In genomic region chr3:192897005-192897404, GRCh38 we compare ENCODE assay signal across 33 cellular contexts. TPM values are rescaled to one million over a fixed set of nuclear protein-coding genes. Genes with fewer than 3 reads are reported as not detected.
DNase-seq lines count a peak whose midpoint lies in the region; ATAC-seq and TF ChIP-seq lines count a peak whose summit lies in the region.
"Had no signal": no experiment of that assay in that cellular context is flagged by ENCODE, and none has a peak within 500 bp of the region (broad histone marks: within the 10 kb centered on the region; RNA-seq: fewer than 3 reads in every experiment).

No MANE protein-coding gene starts in this region.

- peaks cover 71% of the 10 kb centered on the region for H3K4me1 Mint-ChIP-seq in activated CD4-positive, alpha-beta T cell treated with anti-CD3 and anti-CD28 coated beads, Interleukin-2, amount 10 ng/mL, durations not matched to agents 24 days and 14 days
- peaks cover 39% of the 10 kb centered on the region for H3K4me1 Mint-ChIP-seq in activated CD4-positive, alpha-beta T cell treated with anti-CD3 and anti-CD28 coated beads for 36 hours

- peaks cover 8% of the 10 kb centered on the region for H3K9me3 Mint-ChIP-seq in activated CD4-positive, alpha-beta T cell treated with anti-CD3 and anti-CD28 coated beads, Interleukin-2, amount 10 ng/mL, durations not matched to agents 24 days and 14 days
- peaks cover 3% of the 10 kb centered on the region for H3K9me3 Mint-ChIP-seq in activated CD4-positive, alpha-beta T cell treated with anti-CD3 and anti-CD28 coated beads for 36 hours (ENCODE audit: low read depth)
- H3K9me3 Mint-ChIP-seq: activated naive CD4-positive, alpha-beta T cell treated with anti-CD3 and anti-CD28 coated beads, Interleukin-2, amount 50 U/mL, for 24 hours; H9 had no signal

- no peak for TF ChIP-seq CTCF in Panc1 (IDR thresholded peaks at IDR 0.05)
- no peak for TF ChIP-seq CTCF in smooth muscle cell (IDR thresholded peaks at IDR 0.05; ENCODE audit: borderline replicate concordance, insufficient read depth, poor library complexity, severe bottlenecking)

- intact Hi-C loops in activated CD4-positive, alpha-beta T cell treated with anti-CD3 and anti-CD28 coated beads, Interleukin-2, amount 10 ng/mL, durations not matched to agents 24 days and 14 days (cut with micrococcal nuclease) = loop anchor here (10.0 kb wide), 1 partner anchor 698 kb away; the partner anchor contains the start of gene OPA1
- intact Hi-C loops in activated CD4-positive, alpha-beta T cell treated with anti-CD3 and anti-CD28 coated beads for 36 hours (cut with DNase I, micrococcal nuclease) = no loop called here
- intact Hi-C loops in Panc1 (cut with micrococcal nuclease; ENCODE audit: unreplicated experiment) = no loop called here

- H3K4me3 Mint-ChIP-seq in activated CD4-positive, alpha-beta T cell treated with anti-CD3 and anti-CD28 coated beads, Interleukin-2, amount 10 ng/mL, durations not matched to agents 24 days and 14 days = peak overlapping the region; percentile 34
- no peak overlapping the region for H3K4me3 Mint-ChIP-seq in activated CD4-positive, alpha-beta T cell treated with anti-CD3 and anti-CD28 coated beads for 36 hours
- H3K4me3 Mint-ChIP-seq: activated naive CD4-positive, alpha-beta T cell treated with anti-CD3 and anti-CD28 coated beads, Interleukin-2, amount 50 U/mL, for 24 hours; CD8-positive, alpha-beta T cell; H9 had no signal

- H3K9me3 ChIP-seq in Panc1 (ENCODE audit: control insufficient read depth, insufficient read depth, low read depth, low read length) = no peaks in the 10 kb centered on the region
- H3K9me3 ChIP-seq in smooth muscle cell (replicated peaks; ENCODE audit: low read depth) = no peaks in the 10 kb centered on the region
- H3K9me3 ChIP-seq: colonic mucosa, esophagus muscularis mucosa, heart right ventricle, tibial nerve had no signal

- peaks cover 68% of the 10 kb centered on the region for H3K79me2 ChIP-seq in smooth muscle cell (ENCODE audit: low read depth)

- BruUV-seq in Panc1 (replicated peaks; lab: Mats Ljungman, UMichigan) = no TSS peak

- H3K27ac Mint-ChIP-seq in activated CD4-positive, alpha-beta T cell treated with anti-CD3 and anti-CD28 coated beads, Interleukin-2, amount 10 ng/mL, durations not matched to agents 24 days and 14 days = peak overlapping the region; percentile 12
- H3K27ac Mint-ChIP-seq in activated CD4-positive, alpha-beta T cell treated with anti-CD3 and anti-CD28 coated beads for 36 hours = no peak overlapping the region
- H3K27ac Mint-ChIP-seq: activated naive CD4-positive, alpha-beta T cell treated with anti-CD3 and anti-CD28 coated beads, Interleukin-2, amount 50 U/mL, for 24 hours; CD8-positive, alpha-beta T cell had no signal

- H3K27ac ChIP-seq in Panc1 (ENCODE audit: low read length) (peak overlapping the region; percentile 40; the same call in 1 of the 2 replicates), smooth muscle cell (ENCODE audit: low read depth) (peak overlapping the region; percentile 46)
- H3K27ac ChIP-seq: colonic mucosa, esophagus muscularis mucosa, foreskin keratinocyte, heart right ventricle, tibial nerve had no signal

- peaks cover 17% of the 10 kb centered on the region for H3K27me3 Mint-ChIP-seq in activated CD4-positive, alpha-beta T cell treated with anti-CD3 and anti-CD28 coated beads, Interleukin-2, amount 10 ng/mL, durations not matched to agents 24 days and 14 days
- H3K27me3 Mint-ChIP-seq in activated CD4-positive, alpha-beta T cell treated with anti-CD3 and anti-CD28 coated beads for 36 hours = peaks cover 23% of the 10 kb centered on the region

- ATAC-seq in activated CD4-positive, alpha-beta T cell treated with anti-CD3 and anti-CD28 coated beads for 36 hours = no peak
- ATAC-seq in Panc1 (no peak), esophagus mucosa (peak; percentile 80), HG02588 (IDR thresholded peaks at IDR 0.05; ENCODE audit: unreplicated experiment) (no peak)
- no peak for ATAC-seq in stimulated activated naive CD8-positive, alpha-beta T cell treated with anti-CD3 and anti-CD28 coated beads, Interleukin-15, Interleukin-2, amounts not matched to agents 100 U/mL and 50 U/mL, for 24 hours
- ATAC-seq: CD8-positive, alpha-beta T cell; foreskin keratinocyte; heart right ventricle; SK-N-SH treated with all-trans-retinoic acid at 6 μM for 48 hours had no signal

- POLR2A ChIA-PET in activated CD4-positive, alpha-beta T cell treated with anti-CD3 and anti-CD28 coated beads for 36 hours (lab: Charles Lee) = no interaction called here
- POLR2A ChIA-PET in Panc1 (lab: Charles Lee) = interaction anchor here (0.7 kb wide), 1 partner anchor 15 kb away, joined by 4 read pairs; no protein-coding TSS in a partner anchor

- CTCF ChIA-PET in activated CD4-positive, alpha-beta T cell treated with anti-CD3 and anti-CD28 coated beads for 36 hours (lab: Charles Lee) = interaction anchor here (0.6 kb wide), 1 partner anchor 490 kb away, joined by 4 read pairs; no protein-coding TSS in a partner anchor
- CTCF ChIA-PET in Panc1 (lab: Charles Lee) = no interaction called here

- H3K9ac ChIP-seq in smooth muscle cell (ENCODE audit: low read depth) = no peak overlapping the region

- WGBS in smooth muscle cell (ENCODE audit: low lambda C conversion rate) = 66% methylated on average over 5 of the region's 5 CpGs

- in situ Hi-C loops in Panc1 (cut with HindIII; ENCODE audit: low pct_unique_long_range_greater_than_20kb, low sequenced_read_pairs) = no loop called here

- no peak for DNase-seq in activated CD4-positive, alpha-beta T cell treated with anti-CD3 and anti-CD28 coated beads, Interleukin-2, amount 10 ng/mL, durations not matched to agents 24 days and 14 days
- DNase-seq in activated CD4-positive, alpha-beta T cell treated with anti-CD3 and anti-CD28 coated beads for 36 hours = no peak
- DNase-seq in Panc1 (ENCODE audit: low read depth, low spot score) (no peak), smooth muscle cell (lab: John Stamatoyannopoulos, UW; ENCODE audit: unreplicated experiment) (no peak), C1 segment of cervical spinal cord (lab: John Stamatoyannopoulos, UW) (no peak)
- DNase-seq in stimulated activated naive CD8-positive, alpha-beta T cell treated with anti-CD3 and anti-CD28 coated beads, Interleukin-15, Interleukin-2, amounts not matched to agents 100 U/mL and 50 U/mL, for 24 hours = no peak
- DNase-seq: activated CD4-positive, alpha-beta T cell treated with anti-CD3 and anti-CD28 coated beads, Interleukin-2, amount 50 U/mL, for 48 hours; activated CD4-positive, CD25-positive, alpha-beta regulatory T cell; activated CD8-positive, alpha-beta memory T cell treated with anti-CD3 and anti-CD28 coated beads, Interleukin-2, amount 50 U/mL, for 48 hours; anterior cingulate cortex; CD8-positive, alpha-beta T cell; colonic mucosa; DMS153; effector memory CD4-positive, alpha-beta T cell; foreskin keratinocyte; H9; heart right ventricle; KBM-7; MM.1S; NCI-H1417; NCI-H2081; NCI-H2227 treated with DMSO at 0.1 percent for 48 hours; NCI-H69; occipital lobe; stimulated activated CD4-positive, alpha-beta T cell treated with anti-CD3 and anti-CD28 coated beads, Interleukin-1b, Interleukin-23, amount 100 ng/mL, for 48 hours; stimulated activated CD8-positive, alpha-beta memory T cell treated with anti-CD3 and anti-CD28 coated beads, Interleukin-4, amount 100 ng/mL, for 48 hours had no signal

- peaks cover 24% of the 10 kb centered on the region for H4K20me1 ChIP-seq in smooth muscle cell (ENCODE audit: low read depth)

- H3K4me1 ChIP-seq in Panc1 (ENCODE audit: control insufficient read depth, insufficient read depth, low read length) (peaks cover 23% of the 10 kb centered on the region), smooth muscle cell (ENCODE audit: low read depth) (peaks cover 10% of the 10 kb centered on the region)
- H3K4me1 ChIP-seq: colonic mucosa had no signal

- H3K4me2 ChIP-seq in smooth muscle cell = no peak overlapping the region

- no peak overlapping the region for H2AFZ ChIP-seq in smooth muscle cell (ENCODE audit: low read depth)

- H3K36me3 ChIP-seq in Panc1 (ENCODE audit: control insufficient read depth, insufficient read depth, low read length) = no peaks in the 10 kb centered on the region
- no peaks in the 10 kb centered on the region for H3K36me3 ChIP-seq in smooth muscle cell (ENCODE audit: low read depth)
- H3K36me3 ChIP-seq: colonic mucosa, esophagus muscularis mucosa, heart right ventricle, tibial nerve had no signal

- H3K27me3 ChIP-seq in Panc1 (ENCODE audit: control insufficient read depth, insufficient read depth, low read length) = no peaks in the 10 kb centered on the region
- H3K27me3 ChIP-seq in smooth muscle cell (ENCODE audit: low read depth) = no peaks in the 10 kb centered on the region
- H3K27me3 ChIP-seq: colonic mucosa, esophagus muscularis mucosa, foreskin keratinocyte, heart right ventricle, tibial nerve had no signal

- peaks cover 38% of the 10 kb centered on the region for H3K36me3 Mint-ChIP-seq in activated CD4-positive, alpha-beta T cell treated with anti-CD3 and anti-CD28 coated beads, Interleukin-2, amount 10 ng/mL, durations not matched to agents 24 days and 14 days (ENCODE audit: low read depth)
- H3K36me3 Mint-ChIP-seq in activated CD4-positive, alpha-beta T cell treated with anti-CD3 and anti-CD28 coated beads for 36 hours (ENCODE audit: low read depth) = peaks cover 2% of the 10 kb centered on the region
- H3K36me3 Mint-ChIP-seq: CD8-positive, alpha-beta T cell had no signal

- H3K4me3 ChIP-seq in Panc1 (ENCODE audit: low read depth in 2 of 2, low read length in 2 of 2) (no peak overlapping the region), smooth muscle cell (no peak overlapping the region)
- H3K4me3 ChIP-seq: colonic mucosa, esophagus muscularis mucosa, heart right ventricle, skin epidermis, tibial nerve had no signal

- no peaks in the 10 kb centered on the region for H3F3A ChIP-seq in smooth muscle cell (ENCODE audit: low read depth)

RNA-seq across cellular contexts. Expression of gene MB21D2, which starts 20.7 kb away (rescaled TPM):
- 8.6 and 9.4 TPM in 2 replicates for total RNA-seq in activated CD4-positive, alpha-beta T cell treated with anti-CD3 and anti-CD28 coated beads, Interleukin-2, amount 10 ng/mL, durations not matched to agents 24 days and 14 days
- total RNA-seq in activated CD4-positive, alpha-beta T cell treated with anti-CD3 and anti-CD28 coated beads for 36 hours = 1 to 10 TPM; 2.2 to 2.5 TPM
- total RNA-seq in Panc1 (2021; ENCODE audit: unreplicated experiment) (7.8 TPM), esophagus mucosa (2.4 TPM), smooth muscle cell (16.9 and 17.1 TPM in 2 replicates)
- polyA plus RNA-seq in Panc1 (2012; ENCODE audit: insufficient read length) = 3.6 TPM
- polyA plus RNA-seq in smooth muscle cell = 5.2 and 7.1 TPM in 2 replicates
